8 cellular contexts compared by ENCODE assay signal in the genomic region with DNA sequence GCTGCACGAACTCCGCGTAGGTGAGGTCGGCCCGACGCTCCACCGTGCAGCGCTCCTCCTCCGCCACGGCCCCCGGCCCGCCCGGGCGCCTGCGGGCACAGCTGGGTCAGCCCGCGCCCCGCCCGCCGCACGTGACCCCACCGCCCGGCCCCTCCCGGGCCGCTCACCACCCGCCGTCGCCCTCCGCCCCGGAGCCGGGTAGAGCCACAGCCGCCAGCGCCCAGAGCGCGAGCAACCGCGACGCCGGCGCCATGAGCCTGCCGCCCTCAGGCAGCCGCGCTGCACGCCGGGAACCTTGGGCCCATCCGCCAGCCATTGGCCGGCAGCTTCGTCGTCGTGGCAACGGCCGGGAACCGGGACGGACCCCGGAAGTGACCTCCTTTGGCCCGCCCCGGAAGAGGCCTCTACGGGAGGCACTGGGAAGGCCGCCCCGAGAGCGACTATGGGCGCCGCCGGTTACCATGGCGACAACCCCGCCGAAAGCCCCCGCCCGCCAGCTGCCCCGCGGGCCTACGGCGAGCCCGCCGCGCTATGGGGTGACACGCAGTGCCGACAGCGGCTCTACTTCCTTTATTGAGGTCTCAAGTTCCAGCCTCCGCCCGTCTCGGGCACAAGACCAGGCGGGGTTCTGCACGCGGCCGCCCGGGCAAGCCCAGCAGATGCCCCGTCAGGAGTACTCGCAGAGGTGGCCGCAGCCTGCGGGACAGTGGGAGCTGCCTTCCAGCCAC. TPM values are rescaled to one million over a fixed set of nuclear protein-coding genes. Genes with fewer than 3 reads are reported as not detected.
DNase-seq lines count a peak whose midpoint lies in the region; ATAC-seq and TF ChIP-seq lines count a peak whose summit lies in the region.

A gene with protein sequence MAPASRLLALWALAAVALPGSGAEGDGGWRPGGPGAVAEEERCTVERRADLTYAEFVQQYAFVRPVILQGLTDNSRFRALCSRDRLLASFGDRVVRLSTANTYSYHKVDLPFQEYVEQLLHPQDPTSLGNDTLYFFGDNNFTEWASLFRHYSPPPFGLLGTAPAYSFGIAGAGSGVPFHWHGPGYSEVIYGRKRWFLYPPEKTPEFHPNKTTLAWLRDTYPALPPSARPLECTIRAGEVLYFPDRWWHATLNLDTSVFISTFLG (minus strand): TSS at position 268 of the 728 bp plus-strand sequence. CDS start 15 bp downstream, at position 253.

- DNase-seq in BJ (ENCODE audit: low read depth), result peak; percentile 66
- peak; percentile 99 for DNase-seq in NCI-H69 (lab: John Stamatoyannopoulos, UW)
- peak; percentile 95 for DNase-seq in activated CD4-positive, alpha-beta T cell treated with anti-CD3 and anti-CD28 coated beads, Interleukin-2, amount 50 U/mL, for 1 hour
- peak; percentile 97 for DNase-seq in coronary artery (ENCODE audit: low spot score)
- DNase-seq in left lobe of liver (ENCODE audit: low spot score), result peak; percentile 98
- DNase-seq in stimulated activated CD4-positive, alpha-beta T cell treated with anti-CD3 and anti-CD28 coated beads, Interleukin-1b, Interleukin-23, amount 100 ng/mL, for 48 hours, result peak; percentile 97

- POLR2A ChIA-PET in BJ (lab: Charles Lee), result no interaction called here

- peak within 1 kb of the TSS; percentile 67 to 90 for H3K27ac ChIP-seq in coronary artery

- TF ChIP-seq CTCF in BJ (IDR thresholded peaks at IDR 0.05; ENCODE audit: insufficient read depth, low read depth, low read length) (no peak), coronary artery (IDR thresholded peaks at IDR 0.05) (no peak)

- peak; percentile 50 for ATAC-seq in GM19324 (IDR thresholded peaks at IDR 0.05; ENCODE audit: low FRiP score, unreplicated experiment)
- peak; percentile 51 for ATAC-seq in HG03460 (IDR thresholded peaks at IDR 0.05; ENCODE audit: unreplicated experiment)
- peak; percentile 63 for ATAC-seq in left lobe of liver

- H3K27me3 ChIP-seq in BJ (ENCODE audit: control insufficient read depth, insufficient read depth, low read length), result no peaks in the 10 kb centered on the region

- peaks cover 23% of the 10 kb centered on the region for H3K36me3 ChIP-seq in BJ (ENCODE audit: control insufficient read depth, insufficient read depth, low read length)

- H3K4me3 ChIP-seq in BJ (ENCODE audit: low read depth, low read length) (peak within 1 kb of the TSS; percentile 55), coronary artery (peak within 1 kb of the TSS; percentile 98)

- CTCF ChIA-PET in BJ (lab: Yijun Ruan, JAX), result interaction anchor here (1.0 kb wide), 1 partner anchor 26 kb away, joined by 3 read pairs; no protein-coding TSS in a partner anchor

RNA-seq across cellular contexts. Expression of the gene that starts here (rescaled TPM):
- 54.8 and 91.8 TPM in 2 replicates for polyA plus RNA-seq in BJ (2011; rRNA removed)
- 19.1 and 22.7 TPM in 2 replicates for polyA minus RNA-seq in BJ (2011; rRNA and poly(A)+ RNA removed)
- 40.5 TPM for total RNA-seq in left lobe of liver

Comparison
In these comparisons a context has a peak if more than half of its experiments do, and no peak if none do; other contexts are left out.
1. Peak in every context shown above with its lines: DNase-seq, ATAC-seq, H3K4me3 ChIP-seq and H3K27ac ChIP-seq.